In the genomic region with DNA sequence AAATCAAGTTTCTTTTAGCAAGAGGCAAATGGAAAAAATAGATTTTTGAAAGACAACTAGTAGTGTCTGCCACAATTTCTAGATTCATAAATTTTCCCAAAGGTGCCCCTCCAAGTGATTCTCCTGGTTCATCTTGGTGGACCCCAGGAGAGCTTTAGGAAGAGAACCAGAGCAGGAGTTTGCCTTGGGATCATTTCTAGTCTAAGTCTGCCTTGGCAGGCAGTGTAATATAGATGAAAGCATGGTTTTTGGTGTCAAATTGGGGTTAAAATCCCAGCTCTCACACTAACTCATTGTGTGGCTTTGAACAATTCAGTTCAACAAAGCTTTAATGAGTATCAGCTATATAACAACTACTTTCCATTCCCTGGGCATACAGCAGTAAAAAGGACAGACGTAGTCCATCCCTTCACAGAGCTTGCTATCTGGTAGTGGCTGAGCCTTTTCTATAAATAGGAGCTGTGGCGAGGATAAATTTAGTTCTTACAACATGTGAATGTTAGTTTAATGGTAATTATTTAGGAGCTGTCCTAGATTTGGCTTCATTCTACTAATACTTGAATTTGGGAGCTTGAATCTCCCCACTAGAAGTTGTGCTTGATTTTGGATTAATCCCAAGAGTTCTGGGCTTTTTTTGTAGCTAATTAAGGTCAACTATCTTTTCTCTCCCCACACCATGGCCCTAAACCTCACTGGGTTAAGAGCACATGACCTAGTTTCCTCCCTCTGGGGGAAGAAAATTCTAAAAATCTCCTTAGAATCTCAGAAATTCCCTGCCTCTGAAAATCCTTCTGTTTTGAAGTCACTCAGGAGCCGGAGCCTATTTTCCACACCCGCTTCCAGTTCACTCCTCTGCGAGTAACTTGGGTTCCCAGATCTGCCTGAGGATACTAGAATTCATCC, we compare ENCODE assay signal across 13 cellular contexts.
DNase-seq lines count a peak whose midpoint lies in the region; ATAC-seq and TF ChIP-seq lines count a peak whose summit lies in the region.
"Had no signal": no experiment of that assay in that cellular context is flagged by ENCODE, and none has a peak within 500 bp of the region (broad histone marks: within the 10 kb centered on the region; RNA-seq: fewer than 3 reads in every experiment).

No MANE protein-coding gene starts in this region.

- intact Hi-C loops in esophagus squamous epithelium (cut with DNase I), result no loop called here

- TF ChIP-seq CTCF in esophagus squamous epithelium (IDR thresholded peaks at IDR 0.05) (no peak), lung (IDR thresholded peaks at IDR 0.05; ENCODE audit: control extremely low read depth, extremely low read depth) (no peak)

- H3K27me3 ChIP-seq in esophagus squamous epithelium (no peaks in the 10 kb centered on the region), lung (ENCODE audit: control insufficient read depth, insufficient read depth) (no peaks in the 10 kb centered on the region), stomach smooth muscle (ENCODE audit: control insufficient read depth in 1 of 2, insufficient read depth in 2 of 2, low read length in 2 of 2) (no peaks in the 10 kb centered on the region)

- peak; percentile 53 for ATAC-seq in lung (ENCODE audit: insufficient read depth, low FRiP score)
- no peak for ATAC-seq in HG02840 (IDR thresholded peaks at IDR 0.05; ENCODE audit: low FRiP score, unreplicated experiment)
- ATAC-seq: activated CD8-positive, alpha-beta T cell treated with anti-CD3 and anti-CD28 coated beads for 36 hours; effector memory CD8-positive, alpha-beta T cell; left colon had no signal

- H3K4me3 ChIP-seq in esophagus squamous epithelium (no peak overlapping the region), lung (no peak overlapping the region), stomach smooth muscle (ENCODE audit: low read length in 2 of 2) (peak overlapping the region; percentile 16 to 43)

- DNase-seq in M059J (ENCODE audit: low read depth), result peak; percentile 59
- DNase-seq in esophagus squamous epithelium (lab: John Stamatoyannopoulos, UW), result no peak
- no peak for DNase-seq in lung (ENCODE audit: low spot score)
- DNase-seq in DMS153 (lab: John Stamatoyannopoulos, UW), result no peak
- no peak for DNase-seq in DMS153 treated with DMSO at 0.1 percent for 48 hours (lab: John Stamatoyannopoulos, UW; ENCODE audit: unreplicated experiment)
- no peak for DNase-seq in GM19240 (ENCODE audit: insufficient read length, low spot score)
- DNase-seq: activated CD8-positive, alpha-beta T cell treated with anti-CD3 and anti-CD28 coated beads for 36 hours; CD4-positive, CD25-positive, alpha-beta regulatory T cell; effector memory CD8-positive, alpha-beta T cell; H9; left colon had no signal

- no peak for TF ChIP-seq POLR2A in esophagus squamous epithelium (IDR thresholded peaks at IDR 0.05)

- WGBS in esophagus squamous epithelium, 2 donors, result 61 to 81% methylated on average over 5 of the region's 5 CpGs
- WGBS in lung, 2 donors, result 71 to 84% methylated on average over 5 of the region's 5 CpGs

- H3K9me3 ChIP-seq in esophagus squamous epithelium (no peaks in the 10 kb centered on the region), lung (ENCODE audit: control insufficient read depth in 2 of 2, insufficient read depth in 1 of 2, low read length in 1 of 2) (no peaks in the 10 kb centered on the region), stomach smooth muscle (ENCODE audit: control insufficient read depth in 2 of 2, low read length in 2 of 2) (no peaks in the 10 kb centered on the region)

- H3K27ac ChIP-seq in esophagus squamous epithelium (peak overlapping the region; percentile 28 to 73 (median 59)), lung (ENCODE audit: low read depth in 1 of 2, low read length in 1 of 2) (peak overlapping the region in 1 of 2 donors; percentile 96), stomach smooth muscle (ENCODE audit: low read length) (peak overlapping the region; percentile 50)

- no peaks in the 10 kb centered on the region for H3K36me3 ChIP-seq in esophagus squamous epithelium
- no peaks in the 10 kb centered on the region for H3K36me3 ChIP-seq in lung (ENCODE audit: control insufficient read depth in 2 of 2, insufficient read depth in 2 of 2, low read length in 2 of 2)
- H3K36me3 ChIP-seq in stomach smooth muscle (ENCODE audit: control insufficient read depth in 2 of 2, insufficient read depth in 2 of 2, low read length in 2 of 2), result no peaks in the 10 kb centered on the region

- H3K4me1 ChIP-seq in esophagus squamous epithelium (peaks cover 0 to 4% (median 3%) of the 10 kb centered on the region in 3 donors), lung (ENCODE audit: control insufficient read depth in 2 of 2, insufficient read depth in 2 of 2, low read length in 2 of 2) (peaks cover 0 to 6% of the 10 kb centered on the region in 2 donors), stomach smooth muscle (ENCODE audit: control insufficient read depth, insufficient read depth, low read length) (peaks cover 6% of the 10 kb centered on the region)

- H3K9ac ChIP-seq in stomach smooth muscle (ENCODE audit: low read length in 2 of 2), result no peak overlapping the region

Comparison
In these comparisons a context has a peak if more than half of its experiments do, and no peak if none do; other contexts are left out.
1. H3K4me3 ChIP-seq: peak in stomach smooth muscle (2 of 2); none in esophagus squamous epithelium (0 of 4) and lung (single experiment).